ENCODE assay signal across 8 cellular contexts in genomic region chr2:43228782-43229659, GRCh38. TPM values are rescaled to one million over a fixed set of nuclear protein-coding genes. Genes with fewer than 3 reads are reported as not detected.
DNase-seq lines count a peak whose midpoint lies in the region; ATAC-seq and TF ChIP-seq lines count a peak whose summit lies in the region.

No MANE protein-coding gene starts in this region.

- H3K4me3 ChIP-seq in heart left ventricle (peak overlapping the region in 1 of 12 donors; percentile 80), ascending aorta (no peak overlapping the region), lower lobe of right lung (peak overlapping the region; percentile 95), upper lobe of right lung (no peak overlapping the region)

- H3K27me3 ChIP-seq in heart left ventricle: no peaks in the 10 kb centered on the region
- no peaks in the 10 kb centered on the region for H3K27me3 ChIP-seq in ascending aorta
- H3K27me3 ChIP-seq in lower lobe of right lung (ENCODE audit: low read depth): no peaks in the 10 kb centered on the region
- H3K27me3 ChIP-seq in upper lobe of right lung: no peaks in the 10 kb centered on the region

- no peak for TF ChIP-seq POLR2A in heart left ventricle (IDR thresholded peaks at IDR 0.05)

- DNase-seq in heart left ventricle (no peak), Right ventricle myocardium superior (no peak), ascending aorta (ENCODE audit: low spot score in 2 of 2) (no peak), lower lobe of right lung (peak; percentile 4), upper lobe of right lung (no peak), mucosa of gallbladder (ENCODE audit: low spot score) (no peak)

- H3K27ac ChIP-seq in heart left ventricle: peak overlapping the region; percentile 96 to 99 (median 99)
- H3K27ac ChIP-seq in ascending aorta: peak overlapping the region; percentile 98
- peak overlapping the region; percentile 100 for H3K27ac ChIP-seq in lower lobe of right lung
- H3K27ac ChIP-seq in upper lobe of right lung: peak overlapping the region; percentile 98

- intact Hi-C loops in heart left ventricle (cut with DNase I) (loop anchor here (1.0 to 10.0 kb wide), 19 partner anchors 96 to 402 kb away; no protein-coding TSS in a partner anchor), Right ventricle myocardium superior (cut with DNase I) (loop anchor here (5.0 kb wide), 2 partner anchors 97 to 402 kb away; no protein-coding TSS in a partner anchor), ascending aorta (cut with DNase I) (loop anchor here (1.0 to 5.0 kb wide), 7 partner anchors 73 to 370 kb away; no protein-coding TSS in a partner anchor), lower lobe of right lung (cut with DNase I) (loop anchor here (10.0 kb wide), 2 partner anchors 54 to 256 kb away; no protein-coding TSS in a partner anchor), upper lobe of right lung (cut with DNase I) (loop anchor here (5.0 to 10.0 kb wide), 3 partner anchors 94 to 282 kb away; no protein-coding TSS in a partner anchor)

- WGBS in heart left ventricle, 4 donors: 50 to 56% (median 55%) methylated on average over 6 of the region's 6 CpGs

- ATAC-seq in heart left ventricle: no peak
- ATAC-seq in Right ventricle myocardium superior (ENCODE audit: poor library complexity): no peak
- ATAC-seq in lower lobe of right lung: no peak
- no peak for ATAC-seq in upper lobe of right lung
- ATAC-seq in HG03045 (IDR thresholded peaks at IDR 0.05; ENCODE audit: unreplicated experiment): no peak
- no peak for ATAC-seq in HG03565 (IDR thresholded peaks at IDR 0.05; ENCODE audit: unreplicated experiment)

- H3K9me3 ChIP-seq in heart left ventricle (no peaks in the 10 kb centered on the region), ascending aorta (no peaks in the 10 kb centered on the region), lower lobe of right lung (no peaks in the 10 kb centered on the region), upper lobe of right lung (no peaks in the 10 kb centered on the region)

- H3K4me1 ChIP-seq in heart left ventricle (peaks cover 0 to 59% (median 20%) of the 10 kb centered on the region in 12 donors), ascending aorta (peaks cover 6 to 17% of the 10 kb centered on the region in 2 donors), lower lobe of right lung (peaks cover 23% of the 10 kb centered on the region), upper lobe of right lung (peaks cover 20% of the 10 kb centered on the region)

- TF ChIP-seq CTCF in heart left ventricle (IDR thresholded peaks at IDR 0.05): no peak
- no peak for TF ChIP-seq CTCF in ascending aorta (IDR thresholded peaks at IDR 0.05)
- TF ChIP-seq CTCF in lower lobe of right lung (IDR thresholded peaks at IDR 0.05): no peak
- no peak for TF ChIP-seq CTCF in upper lobe of right lung (IDR thresholded peaks at IDR 0.05)

- H3K36me3 ChIP-seq in heart left ventricle: peaks cover 0 to 41% (median 20%) of the 10 kb centered on the region in 9 donors
- peaks cover 16 to 26% of the 10 kb centered on the region in 2 donors for H3K36me3 ChIP-seq in ascending aorta
- H3K36me3 ChIP-seq in lower lobe of right lung: peaks cover 32% of the 10 kb centered on the region
- H3K36me3 ChIP-seq in upper lobe of right lung: peaks cover 27% of the 10 kb centered on the region

RNA-seq across cellular contexts. Expression of gene ZFP36L2, which starts 2.6 kb away (rescaled TPM):
- total RNA-seq in heart left ventricle (10 to 100 TPM; 28.8 to 94.4 (median 44.9) TPM), Right ventricle myocardium superior (45.0 TPM), ascending aorta (148 TPM), lower lobe of right lung (136 TPM), upper lobe of right lung (139 TPM), mucosa of gallbladder (209 TPM)
- polyA plus RNA-seq in heart left ventricle: 10 to 100 TPM; 29.2 to 29.5 TPM
